In genomic region chr11:66314186-66314501, GRCh38 we compare ENCODE assay signal across 1 cellular context.
TF ChIP-seq lines count a peak whose summit lies in the region.

No MANE protein-coding gene starts in this region.

TF ChIP-seq in HepG2, 621 proteins besides CTCF, POLR2A, EP300 and RAD21:
- peak; percentile 79 for TF ChIP-seq ZMYM3 (CRISPR knock-in tag; IDR thresholded peaks at IDR 0.05)
- peak; percentile 85 for TF ChIP-seq ZNF768 (CRISPR knock-in tag; IDR thresholded peaks at IDR 0.05)
- no peak for TF ChIP-seq SMARCE1 (IDR thresholded peaks at IDR 0.05; ENCODE audit: borderline replicate concordance)
TF ChIP-seq in HepG2: peak in this region for 2.
